ENCODE assay signal across 8 cellular contexts in the genomic region with DNA sequence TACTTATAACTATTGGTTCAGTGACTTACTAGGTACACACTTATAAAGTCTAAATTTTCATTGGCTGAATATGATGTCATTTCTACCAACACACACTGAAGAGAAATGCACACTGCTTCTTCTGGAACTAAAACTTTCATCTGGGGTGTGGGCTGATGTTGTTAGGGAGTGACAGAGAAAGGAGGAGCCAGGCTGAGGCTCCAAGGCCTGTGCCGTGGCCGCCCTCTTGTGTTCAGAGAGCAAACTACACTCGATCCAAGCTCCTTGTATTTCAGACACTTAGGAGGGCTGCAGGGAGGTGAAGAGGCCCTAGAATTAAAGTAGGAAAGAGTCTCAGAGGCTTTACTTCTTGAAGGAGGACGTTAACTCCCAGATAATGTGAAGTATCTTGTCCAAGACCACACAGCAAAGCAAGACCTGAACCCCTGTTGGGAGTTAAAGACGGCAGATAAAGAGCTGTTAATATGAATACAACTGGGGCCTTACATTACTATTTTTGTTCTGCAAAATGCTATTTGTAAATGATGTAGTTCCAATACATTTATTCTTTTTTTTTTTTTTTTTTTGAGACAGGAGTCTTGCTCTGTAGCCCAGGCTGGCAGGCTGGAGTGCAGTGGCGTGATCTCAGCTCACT.
DNase-seq lines count a peak whose midpoint lies in the region; ATAC-seq and TF ChIP-seq lines count a peak whose summit lies in the region.

No MANE protein-coding gene starts in this region.

- H3K27ac ChIP-seq in PC-3 (ENCODE audit: low read length) (no peak overlapping the region), esophagus muscularis mucosa (replicated peaks in 1 of 4) (peak overlapping the region in 2 of 4 donors; percentile 35 to 42)

- no peaks in the 10 kb centered on the region for H3K9me2 ChIP-seq in PC-3 (replicated peaks; ENCODE audit: low read length)

- WGBS in esophagus muscularis mucosa, result 32% methylated on average over 6 of the region's 6 CpGs

- peaks cover 0 to 19% of the 10 kb centered on the region in 2 donors for H3K27me3 Mint-ChIP-seq in natural killer cell (ENCODE audit: low read depth in 2 of 2)

- H4K20me1 ChIP-seq in PC-3 (ENCODE audit: low read length), result no peaks in the 10 kb centered on the region

- H3K9me3 ChIP-seq in PC-3 (ENCODE audit: low read length), result no peaks in the 10 kb centered on the region
- H3K9me3 ChIP-seq in esophagus muscularis mucosa, result no peaks in the 10 kb centered on the region

- H2AFZ ChIP-seq in PC-3 (ENCODE audit: low read length), result no peak overlapping the region

- TF ChIP-seq CTCF in PC-3 (conservative IDR thresholded peaks at IDR 0.05; ENCODE audit: low read depth, low read length), result peak; percentile 83
- TF ChIP-seq CTCF in esophagus muscularis mucosa (IDR thresholded peaks at IDR 0.05), result peak; percentile 91 to 96 (median 95)
- TF ChIP-seq CTCF in natural killer cell (IDR thresholded peaks at IDR 0.05), result peak; percentile 81

- no peak for TF ChIP-seq EP300 in esophagus muscularis mucosa (IDR thresholded peaks at IDR 0.05)

- no peaks in the 10 kb centered on the region for H3K27me3 ChIP-seq in PC-3 (ENCODE audit: low read length)
- H3K27me3 ChIP-seq in esophagus muscularis mucosa, result no peaks in the 10 kb centered on the region

- no peaks in the 10 kb centered on the region for H3F3A ChIP-seq in PC-3 (ENCODE audit: low read length, unreplicated experiment)

- H3K4me3 Mint-ChIP-seq in natural killer cell, result no peak overlapping the region

- no peak overlapping the region for H3K27ac Mint-ChIP-seq in natural killer cell

- TF ChIP-seq POLR2A in esophagus muscularis mucosa (IDR thresholded peaks at IDR 0.05; ENCODE audit: low read depth), result no peak

- no peaks in the 10 kb centered on the region for H3K9me3 Mint-ChIP-seq in natural killer cell

- peaks cover 31% of the 10 kb centered on the region for H3K4me1 ChIP-seq in PC-3 (ENCODE audit: insufficient read depth, low read length)
- peaks cover 30 to 49% (median 45%) of the 10 kb centered on the region in 4 donors for H3K4me1 ChIP-seq in esophagus muscularis mucosa

- peak; percentile 82 for ATAC-seq in GM19463 (IDR thresholded peaks at IDR 0.05; ENCODE audit: unreplicated experiment)
- peak; percentile 59 for ATAC-seq in PC-3
- peak; percentile 83 to 98 (median 94) for ATAC-seq in natural killer cell

- no peak overlapping the region for H3K9ac ChIP-seq in PC-3 (ENCODE audit: low read length)

- CTCF ChIA-PET in PC-3 (lab: Charles Lee), result interaction anchor here (0.6 to 1.2 kb wide), 6 partner anchors 48 to 186 kb away, joined by 3 to 11 read pairs (median 5); no protein-coding TSS in a partner anchor

- POLR2A ChIA-PET in PC-3 (lab: Charles Lee; ENCODE audit: unreplicated experiment), result no interaction called here

- H3K36me3 ChIP-seq in PC-3 (ENCODE audit: low read depth, low read length) (peaks cover 54% of the 10 kb centered on the region), esophagus muscularis mucosa (peaks cover 10 to 36% (median 26%) of the 10 kb centered on the region in 4 donors)

- H3K36me3 Mint-ChIP-seq in natural killer cell, result peaks cover 9% of the 10 kb centered on the region

- no TSS peak for BruUV-seq in PC-3 (replicated peaks; lab: Mats Ljungman, UMichigan)

- DNase-seq in D341Med (ENCODE audit: low spot score), result peak; percentile 85
- peak; percentile 52 for DNase-seq in HS-27A (ENCODE audit: low read depth)
- DNase-seq in PC-3, result peak; percentile 79
- DNase-seq in activated T-cell treated with anti-CD3 and anti-CD28 coated beads for 48 hours (ENCODE audit: low read depth), result peak; percentile 72
- DNase-seq in esophagus muscularis mucosa (ENCODE audit: extremely low spot score), result peak; percentile 96
- DNase-seq in natural killer cell, result peak; percentile 69
- peak; percentile 75 for DNase-seq in stimulated activated naive CD4-positive, alpha-beta T cell treated with Interleukin-2 at 50 U/mL for 16 hours (lab: John Stamatoyannopoulos, UW)

- intact Hi-C loops in PC-3 (cut with micrococcal nuclease) (loop anchor here (1.0 to 2.0 kb wide), 2 partner anchors 32 to 79 kb away; no protein-coding TSS in a partner anchor), esophagus muscularis mucosa (cut with DNase I) (loop anchor here (2.0 kb wide), 2 partner anchors 31 to 41 kb away; no protein-coding TSS in a partner anchor), natural killer cell (cut with micrococcal nuclease) (loop anchor here (1.0 to 5.0 kb wide), 2 partner anchors 40 to 610 kb away; a partner anchor contains a TSS)

- no peak overlapping the region for H3K4me2 ChIP-seq in PC-3 (ENCODE audit: low read length)

- peaks cover 7% of the 10 kb centered on the region; the same call in 1 of the 2 replicates for H3K79me2 ChIP-seq in PC-3 (ENCODE audit: low read length)

- H3K4me3 ChIP-seq in PC-3 (ENCODE audit: low read length), result no peak overlapping the region
- no peak overlapping the region for H3K4me3 ChIP-seq in esophagus muscularis mucosa

- peaks cover 6% of the 10 kb centered on the region in 2 donors for H3K4me1 Mint-ChIP-seq in natural killer cell
